ENCODE assay signal across 20 cellular contexts in genomic region chr11:8227156-8228152, GRCh38. TPM values are rescaled to one million over a fixed set of nuclear protein-coding genes. Genes with fewer than 3 reads are reported as not detected.
DNase-seq lines count a peak whose midpoint lies in the region; ATAC-seq and TF ChIP-seq lines count a peak whose summit lies in the region.
"Had no signal": no experiment of that assay in that cellular context is flagged by ENCODE, and none has a peak within 500 bp of the region (broad histone marks: within the 10 kb centered on the region; RNA-seq: fewer than 3 reads in every experiment).

No MANE protein-coding gene starts in this region.

- ATAC-seq in activated naive CD4-positive, alpha-beta T cell treated with anti-CD3 and anti-CD28 coated beads, Interleukin-2, amount 50 U/mL, for 72 hours = no peak

- H3K36me3 Mint-ChIP-seq in H9 (ENCODE audit: insufficient read depth in 1 of 3, low read depth in 3 of 3) = no peaks in the 10 kb centered on the region
- H3K36me3 Mint-ChIP-seq in activated naive CD4-positive, alpha-beta T cell treated with anti-CD3 and anti-CD28 coated beads, Interleukin-2, amount 50 U/mL, for 72 hours = no peaks in the 10 kb centered on the region

- no peak overlapping the region for H4K5ac ChIP-seq in H9 (ENCODE audit: insufficient read length, low read depth, low read length)

- no peak overlapping the region for H3K4ac ChIP-seq in H9 (ENCODE audit: low read depth, low read length)

- no peak overlapping the region for H3K27ac Mint-ChIP-seq in H9
- H3K27ac Mint-ChIP-seq in activated naive CD4-positive, alpha-beta T cell treated with anti-CD3 and anti-CD28 coated beads, Interleukin-2, amount 50 U/mL, for 72 hours = no peak overlapping the region
- H3K27ac Mint-ChIP-seq: B cell, nephron, progenitor cell of endocrine pancreas had no signal

- peaks cover 5% of the 10 kb centered on the region; the same call in 1 of the 2 replicates for H3F3A ChIP-seq in PC-9 (ENCODE audit: insufficient read depth, low read depth)

- no CpG with 5 or more reads among the region's 4 CpGs for WGBS in H9 (ENCODE audit: extremely low coverage, insufficient read length, low lambda C conversion rate)

- H3K27me3 Mint-ChIP-seq in H9 (ENCODE audit: low read depth) = peaks cover 3% of the 10 kb centered on the region; the same call in 1 of the 2 replicates
- H3K27me3 Mint-ChIP-seq: B cell had no signal

- H3K9ac ChIP-seq in H9 (ENCODE audit: extremely low read depth, insufficient read length, low read length) = no peak overlapping the region

- peaks cover 20 to 27% of the 10 kb centered on the region in 2 experiments for H3K4me1 Mint-ChIP-seq in H9

- H3K4me3 ChIP-seq in PC-9 = no peak overlapping the region
- H3K4me3 ChIP-seq: SK-N-MC, spleen, thoracic aorta had no signal

- H3K79me2 ChIP-seq in H9 (ENCODE audit: insufficient read depth, low read length) (no peaks in the 10 kb centered on the region), PC-9 (ENCODE audit: low read depth) (no peaks in the 10 kb centered on the region)

- H3K56ac ChIP-seq in H9 (ENCODE audit: insufficient read length, low read depth, low read length) = no peak overlapping the region

- TF ChIP-seq CTCF in H9 (conservative IDR thresholded peaks at IDR 0.05) (no peak), PC-9 (conservative IDR thresholded peaks at IDR 0.05) (no peak)

- H3K9me2 ChIP-seq in PC-9 (ENCODE audit: insufficient read depth) = no peaks in the 10 kb centered on the region

- H2BK120ac ChIP-seq in H9 (ENCODE audit: low read depth, low read length, poor library complexity, severe bottlenecking) = no peak overlapping the region

- intact Hi-C loops in PC-9 (cut with micrococcal nuclease; ENCODE audit: unreplicated experiment) = loop anchor here (5.0 to 10.0 kb wide), 2 partner anchors 105 to 737 kb away; partner anchors contain the start of gene TMEM9B

- H3T11ph ChIP-seq in H9 (ENCODE audit: low read length) = no peak overlapping the region

- DNase-seq in H9 = peak; percentile 53
- DNase-seq in PC-9 = peak in 1 of 2 experiments; percentile 90
- DNase-seq in epithelial cell of prostate (ENCODE audit: low read depth, low spot score) = peak; percentile 97
- peak; percentile 95 for DNase-seq in renal cortical epithelial cell (ENCODE audit: low read depth)
- no peak for DNase-seq in activated naive CD4-positive, alpha-beta T cell treated with anti-CD3 and anti-CD28 coated beads, Interleukin-2, amount 50 U/mL, for 72 hours (ENCODE audit: low spot score in 2 of 2)
- DNase-seq in SHP77 treated with DMSO at 0.1 percent for 48 hours (lab: John Stamatoyannopoulos, UW) = no peak
- DNase-seq in COLO829 (ENCODE audit: low spot score) = no peak
- DNase-seq: activated CD4-positive, alpha-beta T cell treated with anti-CD3 and anti-CD28 coated beads for 1 hour; activated gamma-delta T cell; anterior cingulate cortex; mesenchymal stem cell; MM.1S; NCI-H1694 treated with DMSO at 0.1 percent for 48 hours; NCI-H510A had no signal

- no peak overlapping the region for H4K8ac ChIP-seq in H9 (replicated peaks; ENCODE audit: insufficient read length, low read depth, low read length)

- H3K4me2 ChIP-seq in H9 (ENCODE audit: insufficient read depth, insufficient read length, low read length) (no peak overlapping the region), PC-9 (peak overlapping the region; percentile 7; the same call in 1 of the 2 replicates)

- H3K27me3 ChIP-seq in H9 (ENCODE audit: insufficient read depth, low read length) (no peaks in the 10 kb centered on the region), PC-9 (ENCODE audit: insufficient read depth, low read depth) (no peaks in the 10 kb centered on the region)
- H3K27me3 ChIP-seq: spleen had no signal

- no peak overlapping the region for H3K14ac ChIP-seq in H9 (ENCODE audit: insufficient read depth, low read length)

- H2BK20ac ChIP-seq in H9 (ENCODE audit: low read depth, low read length, poor library complexity, severe bottlenecking) = no peak overlapping the region

- H2AK5ac ChIP-seq in H9 (ENCODE audit: insufficient read length, low read length) = no peak overlapping the region

- H2BK5ac ChIP-seq in H9 (ENCODE audit: insufficient read length, low read length) = no peak overlapping the region

- H3K36me3 ChIP-seq in PC-9 (ENCODE audit: low read depth) = no peaks in the 10 kb centered on the region
- H3K36me3 ChIP-seq: spleen, thoracic aorta had no signal

- POLR2A ChIA-PET in PC-9 (lab: Charles Lee; ENCODE audit: unreplicated experiment) = interaction anchor here (0.7 kb wide), 1 partner anchor 437 kb away, joined by 3 read pairs; no protein-coding TSS in a partner anchor

- no peak overlapping the region for H2BK15ac ChIP-seq in H9 (ENCODE audit: low read depth, low read length)

- H2AFZ ChIP-seq in H9 (ENCODE audit: low read length) (no peak overlapping the region), PC-9 (no peak overlapping the region)

- H4K20me1 ChIP-seq in H9 (ENCODE audit: control insufficient read depth, insufficient read depth, insufficient read length) (no peaks in the 10 kb centered on the region), PC-9 (ENCODE audit: insufficient read depth) (no peaks in the 10 kb centered on the region)

- no peak overlapping the region for H2BK12ac ChIP-seq in H9 (ENCODE audit: insufficient read length, low read depth, low read length)

- no peak overlapping the region for H3K23ac ChIP-seq in H9 (ENCODE audit: insufficient read length, low read depth, low read length)

- CTCF ChIA-PET in PC-9 (lab: Charles Lee) = no interaction called here

- no TSS peak for BruUV-seq in PC-9 (replicated peaks; lab: Mats Ljungman, UMichigan)

- H3K4me1 ChIP-seq in H9 (ENCODE audit: insufficient read depth, low read length) (no peaks in the 10 kb centered on the region), PC-9 (replicated peaks; ENCODE audit: insufficient read depth) (peaks cover 19% of the 10 kb centered on the region; the same call in 1 of the 2 replicates)

- H3K4me3 Mint-ChIP-seq in H9 = no peak overlapping the region
- H3K4me3 Mint-ChIP-seq: B cell, nephron had no signal

- H3K18ac ChIP-seq in H9 (ENCODE audit: insufficient read length, low read depth, low read length) = no peak overlapping the region

- H3K27ac ChIP-seq in H9 (ENCODE audit: insufficient read length, low read depth, low read length) (no peak overlapping the region), PC-9 (0 out of 2 replicates have a peak overlapping the region, but pooled peaks have one; percentile 41), epithelial cell of prostate (peak overlapping the region; percentile 60)
- H3K27ac ChIP-seq: SK-N-MC, spleen, thoracic aorta had no signal

- H3K79me1 ChIP-seq in H9 (ENCODE audit: insufficient read depth, low read depth, low read length, poor library complexity, severe bottlenecking) = no peaks in the 10 kb centered on the region

- H3K9me3 ChIP-seq in H9 (ENCODE audit: control insufficient read depth, low read depth, low read length) (no peaks in the 10 kb centered on the region), PC-9 (ENCODE audit: insufficient read depth, low read depth) (no peaks in the 10 kb centered on the region)
- H3K9me3 ChIP-seq: spleen, thoracic aorta had no signal

- no peaks in the 10 kb centered on the region for H3K9me3 Mint-ChIP-seq in H9
- no peaks in the 10 kb centered on the region for H3K9me3 Mint-ChIP-seq in activated naive CD4-positive, alpha-beta T cell treated with anti-CD3 and anti-CD28 coated beads, Interleukin-2, amount 50 U/mL, for 72 hours
- H3K9me3 Mint-ChIP-seq: nephron had no signal

- H3K23me2 ChIP-seq in H9 (ENCODE audit: insufficient read length, low read depth, low read length, poor library complexity, severe bottlenecking) = no peaks in the 10 kb centered on the region

- H4K91ac ChIP-seq in H9 (ENCODE audit: insufficient read length, low read depth, low read length) = no peak overlapping the region

RNA-seq across cellular contexts. Expression of gene LMO1, which starts 36.2 kb away (rescaled TPM):
- 0.39 and 0.50 TPM in 2 replicates for total RNA-seq in H9 (2021)
- not detected in 2 replicates for total RNA-seq in PC-9 (2021)
- total RNA-seq in renal cortical epithelial cell = 0.40 TPM in 1 of 2 replicates, not detected in the other
- total RNA-seq in activated naive CD4-positive, alpha-beta T cell treated with anti-CD3 and anti-CD28 coated beads, Interleukin-2, amount 50 U/mL, for 72 hours = not detected
- total RNA-seq: B cell, thoracic aorta had no signal

RNA-seq across cellular contexts. Expression of gene RIC3, which starts 58.6 kb away (rescaled TPM):
- total RNA-seq in H9 (2021) = 19.9 and 23.7 TPM in 2 replicates
- not detected in 2 replicates for total RNA-seq in PC-9 (2021)
- total RNA-seq in renal cortical epithelial cell = 2.4 and 6.1 TPM in 2 replicates
- 10 to 100 TPM; 12.1 to 19.7 TPM for total RNA-seq in activated naive CD4-positive, alpha-beta T cell treated with anti-CD3 and anti-CD28 coated beads, Interleukin-2, amount 50 U/mL, for 72 hours

Comparison
In these comparisons a context has a peak if more than half of its experiments do, and no peak if none do; other contexts are left out.
1. DNase-seq: peak in H9 (single experiment), epithelial cell of prostate (single experiment) and renal cortical epithelial cell (single experiment); none in activated naive CD4-positive, alpha-beta T cell treated with anti-CD3 and anti-CD28 coated beads, Interleukin-2, amount 50 U/mL, for 72 hours (0 of 2), SHP77 treated with DMSO at 0.1 percent for 48 hours (single experiment) and COLO829 (single experiment).